ENCODE assay signal across 1 cellular context in genomic region chr10:94208315-94208714, GRCh38.
A peak's percentile ranks its signal among the peaks of the same experiment; 100 is the strongest.
TF ChIP-seq lines count a peak whose summit lies in the region.

No MANE protein-coding gene starts in this region.

TF ChIP-seq in HepG2, 621 proteins besides CTCF, POLR2A, EP300 and RAD21 (continued from another document):
- TF ChIP-seq PAXIP1 (CRISPR knock-in tag; conservative IDR thresholded peaks at IDR 0.05) (no peak), ZBTB46 (CRISPR knock-in tag; IDR thresholded peaks at IDR 0.05; ENCODE audit: borderline replicate concordance) (no peak), ZNF432 (CRISPR knock-in tag; IDR thresholded peaks at IDR 0.05; ENCODE audit: borderline replicate concordance) (no peak), ZNF101 (CRISPR knock-in tag; IDR thresholded peaks at IDR 0.05; ENCODE audit: borderline replicate concordance, low read depth) (no peak), PHF8 (CRISPR knock-in tag; IDR thresholded peaks at IDR 0.05) (no peak), SP2 (CRISPR knock-in tag; IDR thresholded peaks at IDR 0.05) (no peak), MAFK (conservative IDR thresholded peaks at IDR 0.05 in 1 of 2, IDR thresholded peaks at IDR 0.05 in 1 of 2; ENCODE audit: low read length in 2 of 2) (peak; percentile 58 to 71; a peak in 3 of 4 replicates), KDM5B (CRISPR knock-in tag; IDR thresholded peaks at IDR 0.05; ENCODE audit: borderline replicate concordance) (no peak), POLR2AphosphoS5 (IDR thresholded peaks at IDR 0.05; ENCODE audit: low read depth, low read length) (no peak), RERE (CRISPR knock-in tag; IDR thresholded peaks at IDR 0.05; ENCODE audit: low read depth) (no peak), ETV5 (CRISPR knock-in tag; IDR thresholded peaks at IDR 0.05; ENCODE audit: borderline replicate concordance) (no peak), ZNF687 (CRISPR knock-in tag; IDR thresholded peaks at IDR 0.05) (no peak)
TF ChIP-seq in HepG2: peak in this region for 2.
